Comparison of ENCODE assay signal across 8 cellular contexts in the genomic region with DNA sequence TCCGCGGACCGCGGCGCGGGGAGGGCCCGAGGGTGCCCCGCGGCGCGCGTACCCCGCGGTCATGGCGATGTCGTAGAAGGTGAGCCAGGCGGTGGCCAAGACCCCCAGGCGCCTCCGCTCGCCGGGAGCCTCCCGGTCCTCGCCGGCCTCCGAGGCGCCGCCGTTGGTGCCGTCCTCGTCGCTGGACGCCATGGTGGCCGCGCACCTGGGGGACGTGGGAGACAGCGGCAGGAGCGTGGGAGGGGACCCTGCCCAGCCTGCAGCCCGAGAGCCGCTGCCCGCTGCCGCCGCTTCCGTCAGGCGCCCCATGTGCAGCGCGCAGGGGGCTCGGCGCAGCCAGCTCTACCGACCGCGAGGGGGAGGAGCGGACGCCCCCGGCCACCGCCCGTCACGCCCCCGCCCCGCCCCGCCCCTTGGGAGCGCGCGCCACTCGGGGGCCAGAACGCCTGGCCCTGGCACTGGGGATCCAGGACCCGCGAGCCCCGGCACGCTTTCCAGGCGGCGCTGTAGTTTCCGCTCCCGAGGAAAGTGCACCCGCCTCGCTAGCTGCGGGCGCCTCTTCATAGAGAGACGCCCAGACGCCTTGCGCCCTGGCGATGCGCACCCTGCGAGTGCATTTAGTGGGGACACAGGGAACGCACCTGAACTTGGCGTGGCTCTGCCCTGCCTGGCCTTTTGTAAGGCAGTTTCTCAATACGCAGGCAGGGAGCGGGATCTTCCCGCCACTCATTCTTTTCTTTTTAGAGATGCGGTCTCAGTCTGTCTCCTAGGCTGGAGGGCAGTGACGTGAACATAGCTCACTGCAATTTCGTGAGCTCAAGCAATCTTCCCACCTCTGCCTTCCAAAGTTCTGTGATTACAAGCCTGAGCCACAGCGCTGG. TPM values are rescaled to one million over a fixed set of nuclear protein-coding genes. Genes with fewer than 3 reads are reported as not detected.
A peak's percentile ranks its signal among the peaks of the same experiment; 100 is the strongest.
DNase-seq lines count a peak whose midpoint lies in the region; ATAC-seq and TF ChIP-seq lines count a peak whose summit lies in the region.

A gene with protein sequence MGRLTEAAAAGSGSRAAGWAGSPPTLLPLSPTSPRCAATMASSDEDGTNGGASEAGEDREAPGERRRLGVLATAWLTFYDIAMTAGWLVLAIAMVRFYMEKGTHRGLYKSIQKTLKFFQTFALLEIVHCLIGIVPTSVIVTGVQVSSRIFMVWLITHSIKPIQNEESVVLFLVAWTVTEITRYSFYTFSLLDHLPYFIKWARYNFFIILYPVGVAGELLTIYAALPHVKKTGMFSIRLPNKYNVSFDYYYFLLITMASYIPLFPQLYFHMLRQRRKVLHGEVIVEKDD (minus strand): TSS at position 344 of the 881 bp plus-strand sequence. CDS start 35 bp downstream, at position 309.

- H3K27ac Mint-ChIP-seq in neural crest cell (ENCODE audit: unreplicated experiment): peak within 1 kb of the TSS; percentile 83

- no peaks in the 10 kb centered on the region for H3K36me3 Mint-ChIP-seq in neural crest cell (ENCODE audit: low read depth)

- H3K9me3 Mint-ChIP-seq in neural crest cell: no peaks in the 10 kb centered on the region

- H3K27ac ChIP-seq in temporal lobe (ENCODE audit: low read depth, low read length): no peak within 1 kb of the TSS

- peak; percentile 49 for DNase-seq in COLO668 (lab: John Stamatoyannopoulos, UW; ENCODE audit: unreplicated experiment)
- DNase-seq in RKO (ENCODE audit: low spot score): peak; percentile 90
- peak; percentile 33 for DNase-seq in activated gamma-delta T cell treated with Interleukin-2 at 50 U/mL for 16 hours
- DNase-seq in foreskin fibroblast: peak; percentile 55 to 87
- peak; percentile 62 for DNase-seq in neural crest cell (ENCODE audit: low read depth, low spot score)

- peaks cover 23% of the 10 kb centered on the region for H3K27me3 Mint-ChIP-seq in neural crest cell (ENCODE audit: low read depth)

- H3K4me3 Mint-ChIP-seq in neural crest cell: peak within 1 kb of the TSS; percentile 97

- peaks cover 5% of the 10 kb centered on the region for H3K4me1 Mint-ChIP-seq in neural crest cell

- no peak for TF ChIP-seq CTCF in foreskin fibroblast (IDR thresholded peaks at IDR 0.05; ENCODE audit: low read depth, low read length)
- peak; percentile 36 for TF ChIP-seq CTCF in neural crest cell (conservative IDR thresholded peaks at IDR 0.05)

- H3K4me3 ChIP-seq in foreskin fibroblast (ENCODE audit: low read depth in 1 of 2, low read length in 2 of 2): peak within 1 kb of the TSS; percentile 75 to 76

- ATAC-seq in GM19438 (IDR thresholded peaks at IDR 0.05; ENCODE audit: low read depth, unreplicated experiment) (peak; percentile 71), HG03521 (IDR thresholded peaks at IDR 0.05; ENCODE audit: unreplicated experiment) (peak; percentile 47)

RNA-seq across cellular contexts. Expression of the gene that starts here (rescaled TPM):
- 13.7 and 14.6 TPM in 2 replicates for total RNA-seq in neural crest cell
- total RNA-seq in temporal lobe: 14.0 TPM

Comparison
In these comparisons a context has a peak if more than half of its experiments do, and no peak if none do; other contexts are left out.
1. DNase-seq: peak in every context shown above with its lines; median percentile 90 in RKO; 71 in foreskin fibroblast; 62 in neural crest cell; 49 in COLO668; 33 in activated gamma-delta T cell treated with Interleukin-2 at 50 U/mL for 16 hours.